21 cellular contexts compared by ENCODE assay signal in the genomic region with DNA sequence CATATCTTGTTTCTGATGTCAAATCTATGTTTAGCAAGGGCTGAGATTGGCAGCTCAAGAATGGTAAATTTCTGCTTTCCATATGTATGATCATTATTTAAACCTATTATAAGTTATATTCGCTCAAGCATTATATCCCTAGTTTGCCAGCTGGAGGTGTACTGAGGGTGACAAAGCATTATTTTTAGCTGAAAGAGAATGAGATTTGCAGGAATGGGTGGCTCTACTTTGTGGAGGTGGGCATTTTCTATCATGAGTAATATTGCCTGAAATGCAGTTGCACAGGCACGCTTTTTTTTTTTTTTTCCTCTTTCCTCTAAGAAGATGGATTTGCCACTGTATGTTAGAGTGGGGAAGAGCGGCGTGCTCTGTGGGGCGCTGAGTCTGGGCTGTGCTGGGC.
"Had no signal": no experiment of that assay in that cellular context is flagged by ENCODE, and none has a peak within 500 bp of the region (broad histone marks: within the 10 kb centered on the region; RNA-seq: fewer than 3 reads in every experiment).

No MANE protein-coding gene starts in this region.

- H3K27me3 ChIP-seq: esophagus muscularis mucosa, gastroesophageal sphincter, heart right ventricle, sigmoid colon, suprapubic skin had no signal

- DNase-seq: dermis blood vessel endothelial cell; effector memory CD4-positive, alpha-beta T cell; foreskin keratinocyte; heart right ventricle; left ventricle myocardium superior; lower lobe of right lung; right cardiac atrium; sigmoid colon; stimulated activated CD4-positive, alpha-beta T cell treated with anti-CD3 and anti-CD28 coated beads, Interleukin-2, amount 100 ng/mL, for 24 hours; stimulated activated CD4-positive, alpha-beta T cell treated with anti-CD3 and anti-CD28 coated beads, Interleukin-4, amount 100 ng/mL, for 24 hours; trophoblast cell had no signal

- H3K4me1 ChIP-seq: foreskin keratinocyte, lower lobe of right lung, prostate gland, suprapubic skin had no signal

- H3K4me3 Mint-ChIP-seq: natural killer cell treated with Interleukin-12 subunit alpha and Interleukin-12 subunit beta and Interleukin-15 and Interleukin-18, amount 100 ng/mL, for 72 hours; stimulated activated effector memory CD8-positive, alpha-beta T cell treated with anti-CD3 and anti-CD28 coated beads, Interleukin-12 subunit alpha, Interleukin-12 subunit beta, amount 100 ng/mL, for 72 hours; stimulated activated naive CD8-positive, alpha-beta T cell treated with anti-CD3 and anti-CD28 coated beads, Interleukin-15, Interleukin-2, amounts not matched to agents 100 ng/mL and 50 ng/mL, for 24 hours had no signal

- ATAC-seq: foreskin keratinocyte; gastroesophageal sphincter; heart right ventricle; left ventricle myocardium superior; lower lobe of right lung; natural killer cell treated with Interleukin-12 subunit alpha and Interleukin-12 subunit beta and Interleukin-15 and Interleukin-18, amount 100 ng/mL, for 72 hours; stimulated activated effector memory CD8-positive, alpha-beta T cell treated with anti-CD3 and anti-CD28 coated beads, Interleukin-12 subunit alpha, Interleukin-12 subunit beta, amount 100 ng/mL, for 72 hours had no signal

- H3K36me3 Mint-ChIP-seq: natural killer cell treated with Interleukin-12 subunit alpha and Interleukin-12 subunit beta and Interleukin-15 and Interleukin-18, amount 100 ng/mL, for 72 hours had no signal

- H3K9me3 ChIP-seq: lower lobe of right lung, prostate gland, suprapubic skin had no signal

- H3K4me1 Mint-ChIP-seq: stimulated activated effector memory CD8-positive, alpha-beta T cell treated with anti-CD3 and anti-CD28 coated beads, Interleukin-12 subunit alpha, Interleukin-12 subunit beta, amount 100 ng/mL, for 72 hours had no signal

- H3K36me3 ChIP-seq: prostate gland had no signal

- H3K27me3 Mint-ChIP-seq: stimulated activated naive CD8-positive, alpha-beta T cell treated with anti-CD3 and anti-CD28 coated beads, Interleukin-15, Interleukin-2, amounts not matched to agents 100 ng/mL and 50 ng/mL, for 24 hours had no signal

- H3K27ac Mint-ChIP-seq: natural killer cell treated with Interleukin-12 subunit alpha and Interleukin-12 subunit beta and Interleukin-15 and Interleukin-18, amount 100 ng/mL, for 72 hours; stimulated activated effector memory CD8-positive, alpha-beta T cell treated with anti-CD3 and anti-CD28 coated beads, Interleukin-12 subunit alpha, Interleukin-12 subunit beta, amount 100 ng/mL, for 72 hours; stimulated activated naive CD8-positive, alpha-beta T cell treated with anti-CD3 and anti-CD28 coated beads, Interleukin-15, Interleukin-2, amounts not matched to agents 100 ng/mL and 50 ng/mL, for 24 hours had no signal

- H3K27ac ChIP-seq: esophagus muscularis mucosa, foreskin keratinocyte, gastroesophageal sphincter, heart right ventricle, lower lobe of right lung, prostate gland, sigmoid colon, suprapubic skin had no signal

- FAIRE-seq: endothelial cell of umbilical vein, keratinocyte had no signal

- H3K4me3 ChIP-seq: coronary artery, esophagus muscularis mucosa, gastroesophageal sphincter, heart right ventricle, lower lobe of right lung, prostate gland, sigmoid colon, suprapubic skin had no signal
